ENCODE assay signal across 1 cellular context in the genomic region with DNA sequence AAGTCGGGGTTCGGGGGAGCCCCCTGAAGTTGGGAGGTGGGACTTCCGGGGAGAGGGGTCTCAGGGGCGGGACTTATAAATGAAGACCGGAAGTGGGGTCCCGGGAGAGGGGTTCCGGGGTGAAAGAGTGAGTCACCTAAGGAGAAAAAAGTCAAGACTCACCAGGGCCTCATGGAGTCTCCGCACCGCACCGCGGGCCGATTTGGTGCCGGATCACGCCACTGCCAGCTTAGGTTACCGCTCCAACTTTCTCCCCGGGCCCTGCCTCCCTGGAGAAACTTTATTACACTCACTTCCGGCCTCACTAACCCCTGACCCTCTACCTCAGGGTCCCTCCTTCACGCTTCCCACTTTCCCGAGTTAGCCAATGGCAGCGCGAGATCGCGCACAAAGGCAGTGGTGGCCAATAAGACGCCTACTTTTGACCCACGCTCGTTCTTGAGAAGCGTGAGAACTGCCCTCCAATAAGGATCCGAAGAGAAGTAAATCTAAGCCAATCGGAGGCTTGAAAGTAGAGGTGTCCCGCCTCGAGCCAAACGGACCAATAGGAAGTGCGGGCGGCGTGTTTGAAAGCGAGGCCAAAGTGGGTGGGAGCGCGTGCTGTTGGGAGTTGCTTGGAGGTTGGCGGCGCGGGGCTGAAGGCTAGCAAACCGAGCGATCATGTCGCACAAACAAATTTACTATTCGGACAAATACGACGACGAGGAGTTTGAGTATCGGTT.
TF ChIP-seq lines count a peak whose summit lies in the region.

Gene CKS1B (plus strand): TSS at position 596 of the 722 bp plus-strand sequence. CDS start 65 bp downstream, at position 661.

TF ChIP-seq in liver, 16 proteins besides CTCF, POLR2A, EP300 and RAD21 (continued from another document):
- TF ChIP-seq REST (IDR thresholded peaks at IDR 0.05) = peak; percentile 9
